Comparison of ENCODE assay signal across 26 cellular contexts in the genomic region with DNA sequence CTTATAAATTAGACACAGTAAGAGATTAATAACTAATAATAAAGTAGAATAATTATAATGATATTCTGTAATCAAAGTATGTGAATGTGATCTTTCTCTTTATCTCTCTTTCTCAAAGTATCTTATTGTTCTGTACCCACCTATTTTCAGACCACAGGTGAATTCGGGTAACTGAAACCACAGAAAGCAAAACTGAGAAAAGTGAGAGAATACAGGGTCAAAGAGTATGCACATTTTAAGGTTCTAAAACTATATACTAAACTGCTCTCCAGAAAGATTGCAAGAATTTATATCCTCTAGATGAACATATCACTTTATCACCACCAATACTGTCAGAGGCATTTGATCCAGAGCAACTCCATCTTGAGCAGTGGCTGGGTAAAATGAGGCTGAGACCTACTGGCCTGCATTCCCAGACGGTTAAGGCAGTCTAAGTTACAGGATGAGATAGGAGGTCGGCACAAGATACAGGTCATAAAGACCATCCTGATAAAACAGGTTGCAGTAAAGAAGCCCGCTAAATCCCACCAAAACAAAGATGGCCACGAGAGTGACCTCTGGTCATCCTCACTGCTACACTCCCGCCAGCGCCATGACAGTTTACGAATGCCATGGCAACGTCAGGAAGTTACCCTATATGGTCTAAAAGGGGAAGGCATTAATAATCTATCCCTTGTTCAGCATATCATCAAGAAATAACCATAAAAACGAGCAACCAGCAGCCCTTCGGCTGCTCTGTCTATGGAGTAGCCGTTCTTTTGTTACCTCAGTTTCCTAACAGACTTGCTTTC.
"Had no signal": no experiment of that assay in that cellular context is flagged by ENCODE, and none has a peak within 500 bp of the region (broad histone marks: within the 10 kb centered on the region; RNA-seq: fewer than 3 reads in every experiment).

No MANE protein-coding gene starts in this region.

- H3K27ac Mint-ChIP-seq: mesothelial cell of epicardium, naive B cell had no signal

- H3K36me3 ChIP-seq: gastrocnemius medialis, heart right ventricle, left lung, lower lobe of right lung had no signal

- H3K4me1 Mint-ChIP-seq: mesothelial cell of epicardium, naive B cell had no signal

- H3K4me3 Mint-ChIP-seq: mesothelial cell of epicardium, naive B cell had no signal

- H3K27me3 ChIP-seq: foreskin keratinocyte, gastrocnemius medialis had no signal

- H3K4me3 ChIP-seq: coronary artery, dorsolateral prefrontal cortex, gastrocnemius medialis, heart right ventricle, left lung, lower lobe of right lung, mucosa of descending colon had no signal

- H3K9me3 Mint-ChIP-seq: mesothelial cell of epicardium had no signal

- H3K4me1 ChIP-seq: foreskin keratinocyte, gastrocnemius medialis, heart right ventricle, left lung, lower lobe of right lung had no signal

- H3K36me3 Mint-ChIP-seq: mesothelial cell of epicardium, naive B cell had no signal

- H3K9me3 ChIP-seq: gastrocnemius medialis, heart right ventricle, left lung, lower lobe of right lung, mucosa of descending colon had no signal

- H3K27ac ChIP-seq: coronary artery, dorsolateral prefrontal cortex, epithelial cell of prostate, foreskin keratinocyte, gastrocnemius medialis, heart right ventricle, left lung, lower lobe of right lung had no signal

- FAIRE-seq: colon, endometrium, islet of Langerhans, keratinocyte had no signal

- DNase-seq: dermis blood vessel endothelial cell; dorsolateral prefrontal cortex; effector CD4-positive, alpha-beta T cell; effector memory CD4-positive, alpha-beta T cell; erythroblast; foreskin keratinocyte; gastrocnemius medialis; glutamatergic neuron; head of caudate nucleus; heart right ventricle; hippocampal formation; left cardiac atrium; left lung; left ventricle myocardium superior; lower lobe of right lung; mesenchymal stem cell; mucosa of descending colon; naive B cell had no signal

- ATAC-seq: esophagus mucosa, foreskin keratinocyte, gastrocnemius medialis, heart right ventricle, left cardiac atrium, left lung, left ventricle myocardium superior, lower lobe of right lung, mucosa of descending colon had no signal
